ENCODE assay signal across 17 cellular contexts in the genomic region with DNA sequence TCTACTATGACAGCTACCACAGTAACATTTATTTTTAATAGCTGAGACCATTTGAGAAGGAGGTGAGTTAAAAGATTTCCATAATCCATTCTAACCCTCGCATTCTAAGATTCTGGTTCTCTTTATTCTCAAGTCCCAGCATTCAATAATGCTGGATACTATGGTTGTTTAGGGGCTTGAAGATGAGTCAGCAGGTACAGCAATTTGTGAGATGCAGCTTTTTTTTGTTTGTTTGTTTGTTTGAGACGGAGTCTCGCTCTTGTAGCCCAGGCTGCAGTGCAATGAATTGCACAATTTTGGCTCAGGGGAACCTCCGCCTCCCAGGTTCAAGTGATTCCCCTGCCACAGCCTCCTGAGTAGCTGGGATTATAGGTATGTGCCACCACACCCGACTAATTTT.
"Had no signal": no experiment of that assay in that cellular context is flagged by ENCODE, and none has a peak within 500 bp of the region (broad histone marks: within the 10 kb centered on the region; RNA-seq: fewer than 3 reads in every experiment).

No MANE protein-coding gene starts in this region.

- H3K27me3 Mint-ChIP-seq: activated B cell treated with CpG ODN at 0.5 μM for 24 hours; activated CD4-positive, alpha-beta T cell treated with anti-CD3 and anti-CD28 coated beads, Interleukin-2, amount 10 ng/mL, durations not matched to agents 24 days and 14 days; activated naive CD4-positive, alpha-beta T cell treated with anti-CD3 and anti-CD28 coated beads, Interleukin-2, amount 10 ng/mL, durations not matched to agents 7 days and 5 days; activated T-helper 17 cell treated with anti-CD3 and anti-CD28 coated beads, Interleukin-2, amount 50 U/mL, for 72 hours; natural killer cell treated with Interleukin-12 subunit alpha and Interleukin-12 subunit beta and Interleukin-15 and Interleukin-18, amount 100 ng/mL, for 72 hours had no signal

- H3K4me3 ChIP-seq: adrenal gland, lung, mucosa of descending colon, SJSA1, suprapubic skin, upper lobe of left lung had no signal

- H3K4me3 Mint-ChIP-seq: activated B cell treated with CpG ODN at 0.5 μM for 24 hours; activated CD4-positive, alpha-beta T cell treated with anti-CD3 and anti-CD28 coated beads, Interleukin-2, amount 10 ng/mL, durations not matched to agents 24 days and 14 days; activated naive CD4-positive, alpha-beta T cell treated with anti-CD3 and anti-CD28 coated beads, Interleukin-2, amount 10 ng/mL, durations not matched to agents 7 days and 5 days; activated T-helper 17 cell treated with anti-CD3 and anti-CD28 coated beads, Interleukin-2, amount 50 U/mL, for 72 hours; natural killer cell treated with Interleukin-12 subunit alpha and Interleukin-12 subunit beta and Interleukin-15 and Interleukin-18, amount 100 ng/mL, for 72 hours had no signal

- DNase-seq: activated B cell treated with CpG ODN at 0.5 μM for 24 hours; activated CD4-positive, alpha-beta T cell treated with anti-CD3 and anti-CD28 coated beads, Interleukin-2, amount 10 ng/mL, durations not matched to agents 24 days and 14 days; activated CD8-positive, alpha-beta memory T cell treated with anti-CD3 and anti-CD28 coated beads for 24 hours; activated naive CD4-positive, alpha-beta T cell treated with anti-CD3 and anti-CD28 coated beads, Interleukin-2, amount 10 ng/mL, durations not matched to agents 7 days and 5 days; activated T-cell treated with anti-CD3 and anti-CD28 coated beads for 4 hours; brain microvascular endothelial cell; mucosa of descending colon; right cardiac atrium; stimulated activated naive CD4-positive, alpha-beta T cell treated with Interleukin-2 at 50 U/mL for 16 hours; upper lobe of left lung had no signal

- H3K27ac ChIP-seq: adrenal gland, brain microvascular endothelial cell, SJSA1, suprapubic skin, upper lobe of left lung had no signal

- H3K9me3 ChIP-seq: adrenal gland, mucosa of descending colon, SJSA1, suprapubic skin, upper lobe of left lung had no signal

- H3K27me3 ChIP-seq: adrenal gland, brain microvascular endothelial cell, SJSA1, suprapubic skin, upper lobe of left lung had no signal

- H3K36me3 ChIP-seq: SJSA1, suprapubic skin had no signal

- H3K27ac Mint-ChIP-seq: activated B cell treated with CpG ODN at 0.5 μM for 24 hours; activated CD4-positive, alpha-beta T cell treated with anti-CD3 and anti-CD28 coated beads, Interleukin-2, amount 10 ng/mL, durations not matched to agents 24 days and 14 days; activated naive CD4-positive, alpha-beta T cell treated with anti-CD3 and anti-CD28 coated beads, Interleukin-2, amount 10 ng/mL, durations not matched to agents 7 days and 5 days; activated T-helper 17 cell treated with anti-CD3 and anti-CD28 coated beads, Interleukin-2, amount 50 U/mL, for 72 hours had no signal

- ATAC-seq: activated T-helper 17 cell treated with anti-CD3 and anti-CD28 coated beads, Interleukin-2, amount 50 U/mL, for 72 hours; esophagus mucosa; mucosa of descending colon; natural killer cell treated with Interleukin-12 subunit alpha and Interleukin-12 subunit beta and Interleukin-15 and Interleukin-18, amount 100 ng/mL, for 72 hours; right cardiac atrium had no signal

- H3K9me3 Mint-ChIP-seq: activated B cell treated with CpG ODN at 0.5 μM for 24 hours; activated CD4-positive, alpha-beta T cell treated with anti-CD3 and anti-CD28 coated beads, Interleukin-2, amount 10 ng/mL, durations not matched to agents 24 days and 14 days; activated naive CD4-positive, alpha-beta T cell treated with anti-CD3 and anti-CD28 coated beads, Interleukin-2, amount 10 ng/mL, durations not matched to agents 7 days and 5 days; activated T-helper 17 cell treated with anti-CD3 and anti-CD28 coated beads, Interleukin-2, amount 50 U/mL, for 72 hours; natural killer cell treated with Interleukin-12 subunit alpha and Interleukin-12 subunit beta and Interleukin-15 and Interleukin-18, amount 100 ng/mL, for 72 hours had no signal
